In the genomic region with DNA sequence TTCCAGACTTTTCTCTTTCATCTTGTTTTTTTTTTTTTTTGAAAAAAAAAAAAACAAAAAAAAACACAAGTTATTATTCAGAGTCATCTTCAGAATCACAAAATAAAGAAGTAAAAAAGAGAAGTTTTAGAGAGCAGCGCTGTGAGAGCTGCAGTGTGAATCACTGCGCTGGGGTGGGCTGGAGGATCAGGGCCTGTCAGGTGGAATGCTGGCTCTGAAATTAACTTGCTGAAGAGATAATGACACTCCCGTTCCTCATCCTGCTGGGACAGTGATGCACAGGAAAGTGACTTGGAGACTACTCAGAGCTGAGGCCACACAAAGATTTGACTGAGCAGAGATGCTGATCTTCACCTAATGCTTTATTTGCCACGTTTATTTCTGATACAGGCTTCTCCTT, we compare ENCODE assay signal across 23 cellular contexts. TPM values are rescaled to one million over a fixed set of nuclear protein-coding genes. Genes with fewer than 3 reads are reported as not detected.
DNase-seq lines count a peak whose midpoint lies in the region; ATAC-seq and TF ChIP-seq lines count a peak whose summit lies in the region.
"Had no signal": no experiment of that assay in that cellular context is flagged by ENCODE, and none has a peak within 500 bp of the region (broad histone marks: within the 10 kb centered on the region; RNA-seq: fewer than 3 reads in every experiment).

No MANE protein-coding gene starts in this region.

- 0 out of 2 replicates have a peak overlapping the region, but pooled peaks have one; percentile 46 for H3K27ac ChIP-seq in HL-60 (replicated peaks)
- no peak overlapping the region for H3K27ac ChIP-seq in naive thymus-derived CD4-positive, alpha-beta T cell (ENCODE audit: low read depth, low read length)
- no peak overlapping the region for H3K27ac ChIP-seq in upper lobe of right lung
- H3K27ac ChIP-seq: Peyer's patch, SK-N-MC had no signal

- H3K4me3 ChIP-seq in HL-60 (replicated peaks; ENCODE audit: insufficient read depth, low read length) (no peak overlapping the region), upper lobe of right lung (no peak overlapping the region)
- no peak overlapping the region for H3K4me3 ChIP-seq in naive thymus-derived CD4-positive, alpha-beta T cell (ENCODE audit: low read length)
- H3K4me3 ChIP-seq: GM23338, MG63, Peyer's patch, SK-N-MC had no signal

- TF ChIP-seq CTCF in HL-60 (IDR thresholded peaks at IDR 0.05; ENCODE audit: insufficient read depth, low read length), result no peak
- no peak for TF ChIP-seq CTCF in upper lobe of right lung (IDR thresholded peaks at IDR 0.05)

- no peaks in the 10 kb centered on the region for H3K9me3 ChIP-seq in naive thymus-derived CD4-positive, alpha-beta T cell (ENCODE audit: control insufficient read depth in 2 of 3, low read length in 3 of 3)
- no peaks in the 10 kb centered on the region for H3K9me3 ChIP-seq in upper lobe of right lung
- H3K9me3 ChIP-seq: MG63, Peyer's patch had no signal

- H3K9me3 Mint-ChIP-seq in naive thymus-derived CD4-positive, alpha-beta T cell, result peaks cover 0 to 3% (median 0%) of the 10 kb centered on the region in 11 donors
- H3K9me3 Mint-ChIP-seq: GM23338, IgD-negative memory B cell had no signal

- H3K27me3 Mint-ChIP-seq in naive thymus-derived CD4-positive, alpha-beta T cell, result peaks cover 4 to 16% (median 12%) of the 10 kb centered on the region in 5 donors
- H3K27me3 Mint-ChIP-seq: IgD-negative memory B cell had no signal

- peak; percentile 77 for ATAC-seq in naive thymus-derived CD4-positive, alpha-beta T cell
- ATAC-seq in upper lobe of right lung, result peak; percentile 36
- no peak for ATAC-seq in HG03565 (IDR thresholded peaks at IDR 0.05; ENCODE audit: unreplicated experiment)
- ATAC-seq: GM23338, Right ventricle myocardium inferior had no signal

- no peak overlapping the region for H3K27ac Mint-ChIP-seq in naive thymus-derived CD4-positive, alpha-beta T cell
- H3K27ac Mint-ChIP-seq: CD4-positive, CD25-positive, alpha-beta regulatory T cell; GM23338; IgD-negative memory B cell had no signal

- peaks cover 0 to 17% (median 7%) of the 10 kb centered on the region in 7 donors for H3K4me1 Mint-ChIP-seq in naive thymus-derived CD4-positive, alpha-beta T cell

- H3K27me3 ChIP-seq in HL-60 (ENCODE audit: insufficient read depth, poor library complexity, severe bottlenecking), result peaks cover 2% of the 10 kb centered on the region
- H3K27me3 ChIP-seq in naive thymus-derived CD4-positive, alpha-beta T cell (ENCODE audit: control insufficient read depth in 2 of 2, insufficient read depth in 2 of 2, low read length in 2 of 2), result no peaks in the 10 kb centered on the region
- no peaks in the 10 kb centered on the region for H3K27me3 ChIP-seq in upper lobe of right lung
- H3K27me3 ChIP-seq: MG63, Peyer's patch had no signal

- intact Hi-C loops in naive thymus-derived CD4-positive, alpha-beta T cell (cut with micrococcal nuclease), result no loop called here
- intact Hi-C loops in upper lobe of right lung (cut with DNase I), result no loop called here

- H3K4me3 Mint-ChIP-seq in naive thymus-derived CD4-positive, alpha-beta T cell, result no peak overlapping the region
- H3K4me3 Mint-ChIP-seq: CD4-positive, CD25-positive, alpha-beta regulatory T cell; GM23338; IgD-negative memory B cell had no signal

- H3K36me3 Mint-ChIP-seq in naive thymus-derived CD4-positive, alpha-beta T cell, result no peaks in the 10 kb centered on the region
- H3K36me3 Mint-ChIP-seq: CD4-positive, CD25-positive, alpha-beta regulatory T cell had no signal

- CTCF ChIA-PET in naive thymus-derived CD4-positive, alpha-beta T cell (lab: Charles Lee), result no interaction called here

- H3K36me3 ChIP-seq in naive thymus-derived CD4-positive, alpha-beta T cell (ENCODE audit: control insufficient read depth in 2 of 3, insufficient read depth in 3 of 3, low read length in 3 of 3), result no peaks in the 10 kb centered on the region
- no peaks in the 10 kb centered on the region for H3K36me3 ChIP-seq in upper lobe of right lung
- H3K36me3 ChIP-seq: MG63 had no signal

- DNase-seq in HL-60 (ENCODE audit: low read depth in 1 of 2, low spot score in 1 of 2) (peak in 1 of 2 experiments; percentile 19), RKO (ENCODE audit: low spot score) (peak; percentile 5), upper lobe of right lung (no peak), NCI-H2107 (lab: John Stamatoyannopoulos, UW) (no peak)
- no peak for DNase-seq in naive thymus-derived CD4-positive, alpha-beta T cell
- no peak for DNase-seq in activated CD4-positive, alpha-beta T cell treated with anti-CD3 and anti-CD28 coated beads for 48 hours
- DNase-seq: CD4-positive, CD25-positive, alpha-beta regulatory T cell; DMS153; GDM1; HCEC 1CT; Kasumi-1; MG63; NCI-H1105; NCI-H1694; NCI-H345; NCI-H524 treated with DMSO at 0.1 percent for 48 hours; Peyer's patch had no signal

- peaks cover 0 to 5% of the 10 kb centered on the region in 2 donors for H3K4me1 ChIP-seq in naive thymus-derived CD4-positive, alpha-beta T cell (ENCODE audit: control insufficient read depth in 2 of 2, insufficient read depth in 2 of 2, low read length in 2 of 2)
- no peaks in the 10 kb centered on the region for H3K4me1 ChIP-seq in upper lobe of right lung
- H3K4me1 ChIP-seq: Peyer's patch had no signal

- POLR2A ChIA-PET in naive thymus-derived CD4-positive, alpha-beta T cell (lab: Charles Lee), result interaction anchor here (1.0 kb wide), 1 partner anchor 9 kb away, joined by 3 read pairs; no protein-coding TSS in a partner anchor

RNA-seq across cellular contexts. Expression of gene CLDN20, which starts 42.7 kb away (rescaled TPM):
- not detected for total RNA-seq in naive thymus-derived CD4-positive, alpha-beta T cell
- polyA plus RNA-seq in naive thymus-derived CD4-positive, alpha-beta T cell, result not detected
- total RNA-seq in upper lobe of right lung, result not detected
- total RNA-seq: CD4-positive, CD25-positive, alpha-beta regulatory T cell; Daoy; GM23338 had no signal
- polyA plus RNA-seq: CD4-positive, CD25-positive, alpha-beta regulatory T cell; IgD-negative memory B cell had no signal
